In the genomic region with DNA sequence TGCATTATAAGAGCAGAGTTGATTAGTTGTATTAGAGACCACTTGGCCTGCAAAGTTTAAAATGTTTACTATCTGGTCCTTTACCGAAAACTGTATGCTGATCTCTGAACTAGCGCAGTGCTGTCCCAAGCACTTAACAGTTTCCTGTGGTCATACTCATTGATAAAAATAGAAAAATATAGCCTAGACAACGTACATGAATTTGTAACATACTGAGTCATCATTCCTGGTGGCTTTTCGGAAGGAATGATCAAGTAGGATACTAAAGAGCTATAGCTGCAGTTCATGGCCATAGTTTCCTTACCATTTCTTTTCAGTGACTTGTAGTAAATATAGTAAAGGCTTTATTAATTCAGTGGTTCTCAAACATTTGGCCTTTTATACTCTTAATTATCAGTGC, we compare ENCODE assay signal across 22 cellular contexts. TPM values are rescaled to one million over a fixed set of nuclear protein-coding genes. Genes with fewer than 3 reads are reported as not detected.
DNase-seq lines count a peak whose midpoint lies in the region; ATAC-seq and TF ChIP-seq lines count a peak whose summit lies in the region.
"Had no signal": no experiment of that assay in that cellular context is flagged by ENCODE, and none has a peak within 500 bp of the region (broad histone marks: within the 10 kb centered on the region; RNA-seq: fewer than 3 reads in every experiment).

No MANE protein-coding gene starts in this region.

- H3K9me3 Mint-ChIP-seq in CD14-positive monocyte, result no peaks in the 10 kb centered on the region
- no peaks in the 10 kb centered on the region for H3K9me3 Mint-ChIP-seq in stimulated activated naive B cell treated with anti-CD40 and anti-IgM and Interleukin-4, amounts not matched to agents 10 μg/mL and 1 μg/mL and 100 μg/mL, for 72 hours
- H3K9me3 Mint-ChIP-seq: activated naive CD4-positive, alpha-beta T cell treated with anti-CD3 and anti-CD28 coated beads, Interleukin-2, amount 10 ng/mL, durations not matched to agents 7 days and 5 days; memory B cell; natural killer cell treated with Interleukin-12 subunit alpha and Interleukin-12 subunit beta and Interleukin-15 and Interleukin-18, amount 100 ng/mL, for 72 hours; stimulated activated naive CD8-positive, alpha-beta T cell treated with anti-CD3 and anti-CD28 coated beads, Interleukin-15, amount 100 ng/mL, for 72 hours had no signal

- no peak for TF ChIP-seq CTCF in choroid plexus epithelial cell (conservative IDR thresholded peaks at IDR 0.05; ENCODE audit: low read depth, low read length)
- no peak for TF ChIP-seq CTCF in CD14-positive monocyte (IDR thresholded peaks at IDR 0.05)

- no peak overlapping the region for H3K27ac Mint-ChIP-seq in CD14-positive monocyte
- H3K27ac Mint-ChIP-seq in stimulated activated naive B cell treated with anti-CD40 and anti-IgM and Interleukin-4, amounts not matched to agents 10 μg/mL and 1 μg/mL and 100 μg/mL, for 72 hours, result no peak overlapping the region
- H3K27ac Mint-ChIP-seq: activated naive CD4-positive, alpha-beta T cell treated with anti-CD3 and anti-CD28 coated beads, Interleukin-2, amount 10 ng/mL, durations not matched to agents 7 days and 5 days; memory B cell; natural killer cell treated with Interleukin-12 subunit alpha and Interleukin-12 subunit beta and Interleukin-15 and Interleukin-18, amount 100 ng/mL, for 72 hours; stimulated activated naive CD8-positive, alpha-beta T cell treated with anti-CD3 and anti-CD28 coated beads, Interleukin-15, amount 100 ng/mL, for 72 hours had no signal

- ATAC-seq in stimulated activated naive B cell treated with anti-CD40 and anti-IgM and Interleukin-4, amounts not matched to agents 10 μg/mL and 1 μg/mL and 100 μg/mL, for 72 hours (replicated peaks), result no peak
- ATAC-seq: HCT116; natural killer cell treated with Interleukin-12 subunit alpha and Interleukin-12 subunit beta and Interleukin-15 and Interleukin-18, amount 100 ng/mL, for 72 hours; stimulated activated naive CD8-positive, alpha-beta T cell treated with anti-CD3 and anti-CD28 coated beads, Interleukin-15, amount 100 ng/mL, for 72 hours had no signal

- H3K4me1 Mint-ChIP-seq in CD14-positive monocyte, result no peaks in the 10 kb centered on the region
- H3K4me1 Mint-ChIP-seq in stimulated activated naive B cell treated with anti-CD40 and anti-IgM and Interleukin-4, amounts not matched to agents 10 μg/mL and 1 μg/mL and 100 μg/mL, for 72 hours, result no peaks in the 10 kb centered on the region
- H3K4me1 Mint-ChIP-seq: activated naive CD4-positive, alpha-beta T cell treated with anti-CD3 and anti-CD28 coated beads, Interleukin-2, amount 10 ng/mL, durations not matched to agents 7 days and 5 days; stimulated activated naive CD8-positive, alpha-beta T cell treated with anti-CD3 and anti-CD28 coated beads, Interleukin-15, amount 100 ng/mL, for 72 hours had no signal

- H3K4me3 ChIP-seq in choroid plexus epithelial cell (ENCODE audit: low read depth, low read length), result no peak overlapping the region
- H3K4me3 ChIP-seq: cardiac muscle cell, prostate gland had no signal

- H3K4me3 Mint-ChIP-seq in CD14-positive monocyte, result no peak overlapping the region
- H3K4me3 Mint-ChIP-seq in stimulated activated naive B cell treated with anti-CD40 and anti-IgM and Interleukin-4, amounts not matched to agents 10 μg/mL and 1 μg/mL and 100 μg/mL, for 72 hours, result no peak overlapping the region
- H3K4me3 Mint-ChIP-seq: activated naive CD4-positive, alpha-beta T cell treated with anti-CD3 and anti-CD28 coated beads, Interleukin-2, amount 10 ng/mL, durations not matched to agents 7 days and 5 days; memory B cell; natural killer cell treated with Interleukin-12 subunit alpha and Interleukin-12 subunit beta and Interleukin-15 and Interleukin-18, amount 100 ng/mL, for 72 hours; stimulated activated naive CD8-positive, alpha-beta T cell treated with anti-CD3 and anti-CD28 coated beads, Interleukin-15, amount 100 ng/mL, for 72 hours had no signal

- intact Hi-C loops in CD14-positive monocyte (cut with micrococcal nuclease), result no loop called here

- H3K27me3 Mint-ChIP-seq in CD14-positive monocyte (ENCODE audit: low read depth in 3 of 3), result no peaks in the 10 kb centered on the region
- no peaks in the 10 kb centered on the region for H3K27me3 Mint-ChIP-seq in stimulated activated naive B cell treated with anti-CD40 and anti-IgM and Interleukin-4, amounts not matched to agents 10 μg/mL and 1 μg/mL and 100 μg/mL, for 72 hours
- H3K27me3 Mint-ChIP-seq: activated naive CD4-positive, alpha-beta T cell treated with anti-CD3 and anti-CD28 coated beads, Interleukin-2, amount 10 ng/mL, durations not matched to agents 7 days and 5 days; memory B cell; natural killer cell treated with Interleukin-12 subunit alpha and Interleukin-12 subunit beta and Interleukin-15 and Interleukin-18, amount 100 ng/mL, for 72 hours; stimulated activated naive CD8-positive, alpha-beta T cell treated with anti-CD3 and anti-CD28 coated beads, Interleukin-15, amount 100 ng/mL, for 72 hours had no signal

- H3K36me3 Mint-ChIP-seq in CD14-positive monocyte, result peaks cover 34 to 55% of the 10 kb centered on the region in 2 donors
- peaks cover 1 to 4% of the 10 kb centered on the region in 2 donors for H3K36me3 Mint-ChIP-seq in stimulated activated naive B cell treated with anti-CD40 and anti-IgM and Interleukin-4, amounts not matched to agents 10 μg/mL and 1 μg/mL and 100 μg/mL, for 72 hours
- H3K36me3 Mint-ChIP-seq: memory B cell had no signal

- DNase-seq in AG08396 (ENCODE audit: low spot score) (peak; percentile 26), LHCN-M2 (ENCODE audit: low read depth) (peak; percentile 35), choroid plexus epithelial cell (ENCODE audit: low read depth) (peak; percentile 88), lung microvascular endothelial cell (ENCODE audit: low read depth in 2 of 2) (peak; percentile 76 to 77), CD14-positive monocyte (ENCODE audit: low spot score) (no peak), ureter (ENCODE audit: low spot score) (no peak), kidney glomerular epithelial cell (lab: John Stamatoyannopoulos, UW) (no peak)
- no peak for DNase-seq in stimulated activated naive B cell treated with anti-CD40 and anti-IgM and Interleukin-4, amounts not matched to agents 10 μg/mL and 1 μg/mL and 100 μg/mL, for 72 hours
- DNase-seq: activated CD4-positive, alpha-beta T cell treated with anti-CD3 and anti-CD28 coated beads for 48 hours; activated naive CD4-positive, alpha-beta T cell treated with anti-CD3 and anti-CD28 coated beads, Interleukin-2, amount 10 ng/mL, durations not matched to agents 7 days and 5 days; Caco-2; effector CD8-positive, alpha-beta T cell; GDM1; MM.1S; NCI-H2081; NCI-H510A; stimulated activated naive CD8-positive, alpha-beta T cell treated with anti-CD3 and anti-CD28 coated beads, Interleukin-15, amount 100 ng/mL, for 72 hours had no signal

RNA-seq across cellular contexts. Expression of a gene that starts 18.4 kb away (rescaled TPM):
- total RNA-seq in LHCN-M2 (2014; rRNA removed) (63.7 and 69.5 TPM in 2 replicates), lung microvascular endothelial cell (2.2 and 8.7 TPM in 2 replicates), ureter (1.5 TPM)
- polyA plus RNA-seq in LHCN-M2 (2012), result 7.1 TPM
- not detected for polyA plus RNA-seq in CD14-positive monocyte

Comparison
In these comparisons a context has a peak if more than half of its experiments do, and no peak if none do; other contexts are left out.
1. DNase-seq: peak in AG08396 (single experiment), LHCN-M2 (single experiment), choroid plexus epithelial cell (single experiment) and lung microvascular endothelial cell (2 of 2); none in CD14-positive monocyte (single experiment), stimulated activated naive B cell treated with anti-CD40 and anti-IgM and Interleukin-4, amounts not matched to agents 10 μg/mL and 1 μg/mL and 100 μg/mL, for 72 hours (single experiment), ureter (single experiment) and kidney glomerular epithelial cell (single experiment).